In genomic region chrX:30831082-30831481, GRCh38 we compare ENCODE assay signal across 9 cellular contexts.
DNase-seq lines count a peak whose midpoint lies in the region; ATAC-seq lines count a peak whose summit lies in the region.
"Had no signal": no experiment of that assay in that cellular context is flagged by ENCODE, and none has a peak within 500 bp of the region (broad histone marks: within the 10 kb centered on the region; RNA-seq: fewer than 3 reads in every experiment).

No MANE protein-coding gene starts in this region.

- DNase-seq in activated T-helper 9 cell treated with anti-CD3 and anti-CD28 coated beads, Interleukin-2, amount 50 U/mL, for 16 hours (ENCODE audit: low read depth) = peak; percentile 3
- peak; percentile 12 for DNase-seq in stimulated activated CD4-positive, alpha-beta T cell treated with anti-CD3 and anti-CD28 coated beads, Interleukin-2, amount 100 ng/mL, for 4 hours (ENCODE audit: low read depth)
- DNase-seq in NCI-H1092 treated with DMSO at 0.1 percent for 48 hours (lab: John Stamatoyannopoulos, UW) (no peak), superior temporal gyrus (ENCODE audit: extremely low spot score) (no peak), GM03348 (ENCODE audit: low spot score) (no peak), NK-92 (lab: John Stamatoyannopoulos, UW; ENCODE audit: unreplicated experiment) (no peak)
- DNase-seq: PC-9 had no signal

- ATAC-seq in GM19397 (IDR thresholded peaks at IDR 0.05; ENCODE audit: unreplicated experiment) (peak; percentile 94), HG03139 (IDR thresholded peaks at IDR 0.05; ENCODE audit: unreplicated experiment) (peak; percentile 94)

Comparison
In these comparisons a context has a peak if more than half of its experiments do, and no peak if none do; other contexts are left out.
1. DNase-seq: peak in activated T-helper 9 cell treated with anti-CD3 and anti-CD28 coated beads, Interleukin-2, amount 50 U/mL, for 16 hours (single experiment) and stimulated activated CD4-positive, alpha-beta T cell treated with anti-CD3 and anti-CD28 coated beads, Interleukin-2, amount 100 ng/mL, for 4 hours (single experiment); none in NCI-H1092 treated with DMSO at 0.1 percent for 48 hours (single experiment), superior temporal gyrus (single experiment), GM03348 (single experiment) and NK-92 (single experiment).